ENCODE assay signal across 20 cellular contexts in the genomic region with DNA sequence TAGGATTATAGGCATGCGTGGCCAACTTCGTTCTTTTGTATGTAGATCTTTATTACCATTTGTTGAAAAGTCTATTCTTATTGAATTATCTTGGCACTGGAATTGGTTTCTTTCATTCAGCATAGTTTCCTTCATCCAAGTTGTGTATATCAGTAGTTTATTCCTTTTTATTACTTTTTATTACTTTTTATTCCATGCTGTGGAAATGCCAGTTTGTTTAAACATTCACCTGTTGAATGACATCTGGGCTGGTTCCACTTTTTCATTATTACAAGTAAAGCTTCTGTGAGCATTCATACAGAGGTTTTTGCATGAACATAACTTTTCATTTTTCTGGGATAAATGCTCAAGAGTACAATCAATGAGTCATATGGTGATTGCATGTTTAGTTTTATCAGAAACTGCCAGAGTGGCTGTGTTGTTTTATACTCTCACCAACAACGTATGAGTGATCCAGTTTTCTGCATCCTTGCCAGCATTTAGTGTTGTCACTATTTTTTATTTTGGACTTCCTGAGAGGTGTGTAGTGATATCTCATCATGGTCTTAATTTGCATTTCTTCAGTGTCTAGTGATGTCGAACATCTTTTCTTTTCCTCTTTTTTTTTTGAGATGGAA. TPM values are rescaled to one million over a fixed set of nuclear protein-coding genes. Genes with fewer than 3 reads are reported as not detected.
DNase-seq lines count a peak whose midpoint lies in the region; TF ChIP-seq lines count a peak whose summit lies in the region.
"Had no signal": no experiment of that assay in that cellular context is flagged by ENCODE, and none has a peak within 500 bp of the region (broad histone marks: within the 10 kb centered on the region; RNA-seq: fewer than 3 reads in every experiment).

No MANE protein-coding gene starts in this region.

- no peaks in the 10 kb centered on the region for H3K36me3 ChIP-seq in osteoblast (ENCODE audit: insufficient read depth, low read length)
- H3K36me3 ChIP-seq: ovary, Peyer's patch, right lobe of liver, upper lobe of left lung had no signal

- H3K4me3 ChIP-seq in epithelial cell of esophagus (ENCODE audit: low read length) (no peak overlapping the region), osteoblast (ENCODE audit: insufficient read depth, low read length) (no peak overlapping the region)
- H3K4me3 ChIP-seq: GM12878, ovary, Peyer's patch, right lobe of liver, upper lobe of left lung had no signal

- DNase-seq in ELR (ENCODE audit: low read depth) (peak; percentile 67), RPMI7951 (ENCODE audit: low read depth) (peak; percentile 34), epithelial cell of esophagus (ENCODE audit: low read depth) (peak; percentile 52), osteoblast (ENCODE audit: insufficient read length, low spot score, missing footprints) (peak; percentile 82), iPS-NIHi11 (ENCODE audit: low spot score) (no peak), NCI-H146 treated with DMSO at 0.1 percent for 48 hours (lab: John Stamatoyannopoulos, UW; ENCODE audit: unreplicated experiment) (no peak), HT-29 (ENCODE audit: low spot score) (no peak)
- DNase-seq: activated CD4-positive, alpha-beta T cell treated with anti-CD3 and anti-CD28 coated beads, Interleukin-2, amount 50 U/mL, for 1 hour; activated CD8-positive, alpha-beta memory T cell treated with anti-CD3 and anti-CD28 coated beads, Interleukin-2, amount 50 U/mL, for 48 hours; activated gamma-delta T cell; amniotic stem cell; MM.1S; NCI-H1694; NCI-H2227 treated with DMSO at 0.1 percent for 48 hours; ovary; Peyer's patch; right lobe of liver; stimulated activated naive CD8-positive, alpha-beta T cell treated with anti-CD3 and anti-CD28 coated beads, Interleukin-15, Interleukin-2, amounts not matched to agents 100 U/mL and 50 U/mL, for 24 hours; upper lobe of left lung had no signal

- H3K9me3 ChIP-seq in osteoblast (ENCODE audit: low read depth, low read length): no peaks in the 10 kb centered on the region
- H3K9me3 ChIP-seq: ovary, Peyer's patch, right lobe of liver, upper lobe of left lung had no signal

- no peaks in the 10 kb centered on the region for H3K79me2 ChIP-seq in osteoblast (ENCODE audit: insufficient read depth, low read length)

- TF ChIP-seq CTCF in epithelial cell of esophagus (IDR thresholded peaks at IDR 0.05; ENCODE audit: insufficient read depth, low read depth, low read length, missing control alignments) (no peak), osteoblast (IDR thresholded peaks at IDR 0.05; ENCODE audit: extremely low read depth, low read depth, low read length) (no peak)

- no peaks in the 10 kb centered on the region for H4K20me1 ChIP-seq in osteoblast (ENCODE audit: insufficient read depth, low read length)

- H3K27me3 ChIP-seq in osteoblast (ENCODE audit: insufficient read depth, low read length): no peaks in the 10 kb centered on the region
- H3K27me3 ChIP-seq: ovary, Peyer's patch, right lobe of liver, upper lobe of left lung had no signal

- H2AFZ ChIP-seq in osteoblast (ENCODE audit: low read length): no peak overlapping the region

- peaks cover 9% of the 10 kb centered on the region for H3K4me1 ChIP-seq in osteoblast (ENCODE audit: insufficient read depth, low read length)
- H3K4me1 ChIP-seq: right lobe of liver had no signal

- no peak overlapping the region for H3K4me2 ChIP-seq in osteoblast (ENCODE audit: insufficient read depth, low read length)

- no peak overlapping the region for H3K27ac ChIP-seq in osteoblast (ENCODE audit: low read depth, low read length)
- H3K27ac ChIP-seq: ovary, Peyer's patch, right lobe of liver, upper lobe of left lung had no signal

RNA-seq across cellular contexts. Expression of gene PTPRU, which starts 28.6 kb away (rescaled TPM):
- 14.1 and 26.2 TPM in 2 replicates for total RNA-seq in RPMI7951 (2014; rRNA removed; shearing (Covaris generic))
- total RNA-seq in osteoblast: 9.4 and 16.2 TPM in 2 replicates
- total RNA-seq in HT-29 (2014; rRNA removed; shearing (Covaris generic)): 0.03 TPM in 2 replicates

RNA-seq across cellular contexts. Expression of gene MECR, which starts 34.1 kb away (rescaled TPM):
- 32.7 and 34.0 TPM in 2 replicates for total RNA-seq in RPMI7951 (2014; rRNA removed; shearing (Covaris generic))
- 23.5 and 25.6 TPM in 2 replicates for total RNA-seq in osteoblast
- total RNA-seq in HT-29 (2014; rRNA removed; shearing (Covaris generic)): 24.2 and 27.8 TPM in 2 replicates

Comparison
In these comparisons a context has a peak if more than half of its experiments do, and no peak if none do; other contexts are left out.
1. DNase-seq: peak in ELR (single experiment), RPMI7951 (single experiment), epithelial cell of esophagus (single experiment) and osteoblast (single experiment); none in iPS-NIHi11 (single experiment), NCI-H146 treated with DMSO at 0.1 percent for 48 hours (single experiment) and HT-29 (single experiment).
2. RNA of gene PTPRU, which starts 28.6 kb away (total RNA-seq): 14.1 to 26.2 TPM in RPMI7951 and 9.4 to 16.2 TPM in osteoblast; 0.03 TPM in HT-29; every median in the first group is over 10 times any median in the second.